Comparison of ENCODE assay signal across 1 cellular context in genomic region chr16:87765776-87766484, GRCh38.
TF ChIP-seq lines count a peak whose summit lies in the region.

TSS of gene KLHDC4 (minus strand) at chr16:87765986. CDS start at chr16:87765890, 96 bp downstream.

TF ChIP-seq in K562, 482 proteins besides CTCF, POLR2A, EP300 and RAD21 (continued from another document and continues in another):
- TF ChIP-seq ZBTB5 (IDR thresholded peaks at IDR 0.05) = no peak
- TF ChIP-seq ZNF780A (CRISPR knock-in tag; IDR thresholded peaks at IDR 0.05) = no peak
- TF ChIP-seq CBFB (CRISPR knock-in tag; IDR thresholded peaks at IDR 0.05) = no peak
- TF ChIP-seq ZNF695 (CRISPR knock-in tag; IDR thresholded peaks at IDR 0.05) = no peak
- no peak for TF ChIP-seq PRMT5 (CRISPR knock-in tag; IDR thresholded peaks at IDR 0.05)
- no peak for TF ChIP-seq ZNF3 (CRISPR knock-in tag; IDR thresholded peaks at IDR 0.05)
- TF ChIP-seq SREBF1 (IDR thresholded peaks at IDR 0.05; ENCODE audit: borderline replicate concordance, low read depth, low read length) = no peak
- TF ChIP-seq ZHX1 (conservative IDR thresholded peaks at IDR 0.05; ENCODE audit: low read length) = no peak
- TF ChIP-seq ZEB2 (IDR thresholded peaks at IDR 0.05) = no peak
- no peak for TF ChIP-seq ATF3 (IDR thresholded peaks at IDR 0.05)
- TF ChIP-seq ATF3 (CRISPR knock-in tag; conservative IDR thresholded peaks at IDR 0.05) = no peak; the same call in 1 of the 2 replicates
- peak; percentile 32; the same call in 1 of the 2 replicates for TF ChIP-seq ATF6 (CRISPR knock-in tag; IDR thresholded peaks at IDR 0.05)
- peak; percentile 25 to 26; a peak in 1 of 4 replicates for TF ChIP-seq SIX5 (IDR thresholded peaks at IDR 0.05; ENCODE audit: borderline replicate concordance in 1 of 2, insufficient read depth in 1 of 2, low read depth in 1 of 2, low read length in 2 of 2)
- TF ChIP-seq ZKSCAN8 (CRISPR knock-in tag; IDR thresholded peaks at IDR 0.05) = no peak
- TF ChIP-seq SAFB (IDR thresholded peaks at IDR 0.05; ENCODE audit: borderline replicate concordance, low read depth, low read length) = no peak
- TF ChIP-seq BCOR (IDR thresholded peaks at IDR 0.05) = peak; percentile 35; the same call in 1 of the 2 replicates
- TF ChIP-seq MLX (CRISPR knock-in tag; conservative IDR thresholded peaks at IDR 0.05) = no peak
- TF ChIP-seq WHSC1 (IDR thresholded peaks at IDR 0.05; ENCODE audit: low read length) = no peak
- peak; percentile 30; the same call in 1 of the 2 replicates for TF ChIP-seq VEZF1 (CRISPR knock-in tag; IDR thresholded peaks at IDR 0.05)
- no peak for TF ChIP-seq SRSF3 (IDR thresholded peaks at IDR 0.05; ENCODE audit: insufficient read depth, low read length)
- peak; percentile 48; the same call in 1 of the 2 replicates for TF ChIP-seq RB1 (IDR thresholded peaks at IDR 0.05; ENCODE audit: low read depth)
- TF ChIP-seq ZNF75A (CRISPR knock-in tag; IDR thresholded peaks at IDR 0.05) = no peak
- TF ChIP-seq CBX1 (IDR thresholded peaks at IDR 0.05; ENCODE audit: low read depth) = 0 out of 2 replicates have a peak, but pooled peaks have one; percentile 42
- TF ChIP-seq ETV1 (tag; conservative IDR thresholded peaks at IDR 0.05; ENCODE audit: low read depth) = peak; percentile 87
- TF ChIP-seq U2AF2 (optimal IDR thresholded peaks at IDR 0.05; ENCODE audit: low read depth, low read length) = no peak
- no peak for TF ChIP-seq MCM5 (IDR thresholded peaks at IDR 0.05; ENCODE audit: low read depth)
- no peak for TF ChIP-seq PCBP2 (IDR thresholded peaks at IDR 0.05; ENCODE audit: low read depth, low read length, poor library complexity, severe bottlenecking)
- TF ChIP-seq RBM39 (optimal IDR thresholded peaks at IDR 0.05; ENCODE audit: low read depth, low read length) = no peak
- peak; percentile 64 to 76; a peak in 3 of 4 replicates for TF ChIP-seq FOXK2 (conservative IDR thresholded peaks at IDR 0.05 in 1 of 2, IDR thresholded peaks at IDR 0.05 in 1 of 2; ENCODE audit: low read depth in 2 of 2)
- no peak for TF ChIP-seq FOXO4 (CRISPR knock-in tag; IDR thresholded peaks at IDR 0.05)
- TF ChIP-seq NONO (IDR thresholded peaks at IDR 0.05; ENCODE audit: low read depth in 2 of 2, low read length in 1 of 2) = no peak
- no peak for TF ChIP-seq FUS (optimal IDR thresholded peaks at IDR 0.05; ENCODE audit: low read depth, low read length)
- TF ChIP-seq SFPQ (IDR thresholded peaks at IDR 0.05; ENCODE audit: low read depth, low read length) = no peak
- TF ChIP-seq BRCA1 (IDR thresholded peaks at IDR 0.05) = no peak
- no peak for TF ChIP-seq BRCA1 (CRISPR knock-in tag; IDR thresholded peaks at IDR 0.05)
- TF ChIP-seq CHD1 (IDR thresholded peaks at IDR 0.05; ENCODE audit: low read length) = peak; percentile 2
- no peak for TF ChIP-seq ZNF277 (CRISPR knock-in tag; IDR thresholded peaks at IDR 0.05; ENCODE audit: borderline replicate concordance)
- no peak for TF ChIP-seq CBX3 (IDR thresholded peaks at IDR 0.05; ENCODE audit: borderline replicate concordance in 1 of 2, low read length in 2 of 2)
- peak; percentile 85 for TF ChIP-seq HCFC1 (IDR thresholded peaks at IDR 0.05; ENCODE audit: low read depth, low read length)
- no peak for TF ChIP-seq TGIF2 (CRISPR knock-in tag; IDR thresholded peaks at IDR 0.05)
- peak; percentile 58 for TF ChIP-seq SMAD1 (IDR thresholded peaks at IDR 0.05; ENCODE audit: low read depth, low read length, partially characterized antibody)
- TF ChIP-seq MAFF (IDR thresholded peaks at IDR 0.05; ENCODE audit: low read length) = no peak
- no peak for TF ChIP-seq ZNF212 (CRISPR knock-in tag; IDR thresholded peaks at IDR 0.05)
- no peak for TF ChIP-seq CAMTA2 (CRISPR knock-in tag; conservative IDR thresholded peaks at IDR 0.05)
- TF ChIP-seq GATAD2B (IDR thresholded peaks at IDR 0.05; ENCODE audit: borderline replicate concordance) = no peak
- TF ChIP-seq KLF1 (tag; IDR thresholded peaks at IDR 0.05) = peak; percentile 71; the same call in 1 of the 2 replicates
- peak; percentile 37 for TF ChIP-seq KDM5B (IDR thresholded peaks at IDR 0.05; ENCODE audit: insufficient replicate concordance, low read depth, low read length)
- TF ChIP-seq POLR2AphosphoS2 (IDR thresholded peaks at IDR 0.05; ENCODE audit: low read length) = no peak
- peak in 1 of 2 experiments; percentile 98; a peak in 3 of 4 replicates for TF ChIP-seq HDAC1 (IDR thresholded peaks at IDR 0.05)
- TF ChIP-seq NFYB (IDR thresholded peaks at IDR 0.05; ENCODE audit: extremely low read depth, insufficient read length) = no peak
- peak; percentile 93 to 97 for TF ChIP-seq MNT (conservative IDR thresholded peaks at IDR 0.05)
- TF ChIP-seq ZNF507 (tag; conservative IDR thresholded peaks at IDR 0.05) = no peak
